ENCODE assay signal across 15 cellular contexts in the genomic region with DNA sequence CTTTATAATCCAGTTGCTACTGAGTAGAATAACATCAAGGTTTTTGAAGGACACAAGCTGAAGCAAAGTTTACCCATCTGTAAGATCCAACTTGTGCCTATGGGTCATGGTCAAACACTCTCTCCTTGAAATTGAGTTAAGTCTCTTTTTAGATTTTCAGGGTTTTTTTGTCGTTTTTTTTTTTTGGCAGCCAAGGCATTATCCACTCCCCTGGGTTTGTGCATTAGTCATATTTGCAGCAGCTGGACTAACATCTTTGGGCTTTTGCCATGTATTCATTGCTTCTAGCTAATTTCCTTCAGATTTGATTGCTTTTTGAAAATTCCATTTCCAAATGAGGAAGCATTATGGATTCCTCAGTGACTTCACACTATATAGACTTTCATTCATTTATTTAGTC.
DNase-seq lines count a peak whose midpoint lies in the region; ATAC-seq and TF ChIP-seq lines count a peak whose summit lies in the region.
"Had no signal": no experiment of that assay in that cellular context is flagged by ENCODE, and none has a peak within 500 bp of the region (broad histone marks: within the 10 kb centered on the region; RNA-seq: fewer than 3 reads in every experiment).

No MANE protein-coding gene starts in this region.

- 36 to 50% (median 42%) methylated on average over 1 of the region's 1 CpG for WGBS in heart left ventricle, 4 donors

- peaks cover 0 to 5% (median 0%) of the 10 kb centered on the region in 12 donors for H3K9me3 ChIP-seq in heart left ventricle
- H3K9me3 ChIP-seq in osteoblast (ENCODE audit: low read depth, low read length), result peaks cover 2% of the 10 kb centered on the region
- H3K9me3 ChIP-seq in T-helper 17 cell (ENCODE audit: control insufficient read depth, low read length, poor library complexity, severe bottlenecking), result no peaks in the 10 kb centered on the region
- H3K9me3 ChIP-seq: Caco-2, HAP-1 had no signal

- H3K36me3 ChIP-seq in heart left ventricle (no peaks in the 10 kb centered on the region), osteoblast (ENCODE audit: insufficient read depth, low read length) (no peaks in the 10 kb centered on the region)
- H3K36me3 ChIP-seq: HAP-1 had no signal

- intact Hi-C loops in Right ventricle myocardium inferior (cut with DNase I) (no loop called here), heart left ventricle (cut with DNase I) (no loop called here)

- TF ChIP-seq POLR2A in heart left ventricle (IDR thresholded peaks at IDR 0.05), result no peak

- H3K4me3 ChIP-seq in heart left ventricle (no peak overlapping the region), osteoblast (ENCODE audit: insufficient read depth, low read length) (no peak overlapping the region)
- H3K4me3 ChIP-seq: HAP-1 had no signal

- ATAC-seq in Right ventricle myocardium inferior (peak; percentile 52), heart left ventricle (no peak), T-helper 17 cell (no peak)

- H3K27me3 ChIP-seq in heart left ventricle, result no peaks in the 10 kb centered on the region
- H3K27me3 ChIP-seq in osteoblast (ENCODE audit: insufficient read depth, low read length), result no peaks in the 10 kb centered on the region

- TF ChIP-seq CTCF in heart left ventricle (IDR thresholded peaks at IDR 0.05), result no peak
- no peak for TF ChIP-seq CTCF in osteoblast (IDR thresholded peaks at IDR 0.05; ENCODE audit: extremely low read depth, low read depth, low read length)

- no peak for DNase-seq in Right ventricle myocardium inferior (ENCODE audit: missing footprints)
- no peak for DNase-seq in heart left ventricle
- peak; percentile 42 for DNase-seq in COLO829 (ENCODE audit: low spot score)
- DNase-seq in LHCN-M2 (ENCODE audit: low read depth), result peak; percentile 1
- peak; percentile 39 for DNase-seq in osteoblast (ENCODE audit: insufficient read length, low spot score, missing footprints)
- DNase-seq in T-helper 17 cell, result no peak
- no peak for DNase-seq in stimulated activated CD4-positive, alpha-beta T cell treated with anti-CD3 and anti-CD28 coated beads, Interleukin-1b, Interleukin-23, amount 100 ng/mL, for 48 hours
- DNase-seq: C1 segment of cervical spinal cord; Caco-2; CD4-positive, alpha-beta memory T cell; DMS153; DND-41; GOT3; HFFc6 had no signal

- no peaks in the 10 kb centered on the region for H3K4me1 Mint-ChIP-seq in T-helper 17 cell
- H3K4me1 Mint-ChIP-seq: CD4-positive, alpha-beta memory T cell had no signal

- H3K36me3 Mint-ChIP-seq in T-helper 17 cell (ENCODE audit: low read depth), result no peaks in the 10 kb centered on the region
- H3K36me3 Mint-ChIP-seq: CD4-positive, alpha-beta memory T cell had no signal

- no peaks in the 10 kb centered on the region for H4K20me1 ChIP-seq in osteoblast (ENCODE audit: insufficient read depth, low read length)

- H3K4me1 ChIP-seq in heart left ventricle, result no peaks in the 10 kb centered on the region
- H3K4me1 ChIP-seq in osteoblast (ENCODE audit: insufficient read depth, low read length), result no peaks in the 10 kb centered on the region
- H3K4me1 ChIP-seq: Caco-2, HAP-1 had no signal

- no peaks in the 10 kb centered on the region for H3K79me2 ChIP-seq in osteoblast (ENCODE audit: insufficient read depth, low read length)

- no peak overlapping the region for H3K27ac Mint-ChIP-seq in T-helper 17 cell
- H3K27ac Mint-ChIP-seq: CD4-positive, alpha-beta memory T cell; HFFc6 had no signal

- no peak overlapping the region for H3K4me3 Mint-ChIP-seq in T-helper 17 cell
- H3K4me3 Mint-ChIP-seq: CD4-positive, alpha-beta memory T cell; HFFc6 had no signal

- no peaks in the 10 kb centered on the region for H3K27me3 Mint-ChIP-seq in T-helper 17 cell
- H3K27me3 Mint-ChIP-seq: CD4-positive, alpha-beta memory T cell had no signal

- H3K4me2 ChIP-seq in osteoblast (ENCODE audit: insufficient read depth, low read length), result no peak overlapping the region

- H3K27ac ChIP-seq in heart left ventricle, result no peak overlapping the region
- no peak overlapping the region for H3K27ac ChIP-seq in osteoblast (ENCODE audit: low read depth, low read length)

- H2AFZ ChIP-seq in osteoblast (ENCODE audit: low read length), result no peak overlapping the region

Comparison
In these comparisons a context has a peak if more than half of its experiments do, and no peak if none do; other contexts are left out.
1. DNase-seq: peak in COLO829 (single experiment), LHCN-M2 (single experiment) and osteoblast (single experiment); none in Right ventricle myocardium inferior (single experiment), heart left ventricle (0 of 5), T-helper 17 cell (0 of 3) and stimulated activated CD4-positive, alpha-beta T cell treated with anti-CD3 and anti-CD28 coated beads, Interleukin-1b, Interleukin-23, amount 100 ng/mL, for 48 hours (single experiment).